9 cellular contexts compared by ENCODE assay signal in the genomic region with DNA sequence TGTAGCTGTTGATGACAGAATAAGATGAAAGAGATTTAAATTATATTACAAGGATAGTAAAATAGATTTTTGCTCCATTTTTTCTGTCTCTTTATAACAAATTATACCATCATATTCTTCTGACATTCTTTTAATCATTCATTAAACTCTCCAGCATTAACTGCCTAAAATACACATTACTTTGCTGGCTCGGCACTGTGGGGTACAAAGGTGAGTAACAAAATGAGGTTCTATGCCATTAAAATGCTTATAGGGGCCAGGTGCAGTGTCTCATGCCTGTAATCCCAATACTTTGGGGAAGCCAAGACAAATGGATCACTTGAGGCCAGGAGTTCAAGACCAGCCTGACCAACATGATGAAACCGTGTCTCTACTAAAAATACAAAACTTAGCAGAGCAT.
"Had no signal": no experiment of that assay in that cellular context is flagged by ENCODE, and none has a peak within 500 bp of the region (broad histone marks: within the 10 kb centered on the region; RNA-seq: fewer than 3 reads in every experiment).

No MANE protein-coding gene starts in this region.

- H3K4me1 Mint-ChIP-seq: GM23338 had no signal

- H3K9me3 ChIP-seq: HAP-1 had no signal

- DNase-seq: GM23248, GOT3, H7, H9, HCEC 1CT, HFFc6 had no signal

- H3K9me3 Mint-ChIP-seq: GM23338, H9, HFFc6 had no signal

- H3K4me1 ChIP-seq: HAP-1 had no signal

- H3K27ac ChIP-seq: GM23248 had no signal

- H3K27ac Mint-ChIP-seq: GM23338, HFFc6 had no signal

- H3K4me2 ChIP-seq: GM23338 had no signal

- H3K4me3 ChIP-seq: GM23248, GM23338, HAP-1 had no signal

- H3K9ac ChIP-seq: GM23248 had no signal

- H3K4me3 Mint-ChIP-seq: GM23338, H9, HFFc6 had no signal

- H2AFZ ChIP-seq: GM23248, GM23338 had no signal

- H3K36me3 ChIP-seq: HAP-1 had no signal

- ATAC-seq: GM23338, HCT116 had no signal
